24 cellular contexts compared by ENCODE assay signal in the genomic region with DNA sequence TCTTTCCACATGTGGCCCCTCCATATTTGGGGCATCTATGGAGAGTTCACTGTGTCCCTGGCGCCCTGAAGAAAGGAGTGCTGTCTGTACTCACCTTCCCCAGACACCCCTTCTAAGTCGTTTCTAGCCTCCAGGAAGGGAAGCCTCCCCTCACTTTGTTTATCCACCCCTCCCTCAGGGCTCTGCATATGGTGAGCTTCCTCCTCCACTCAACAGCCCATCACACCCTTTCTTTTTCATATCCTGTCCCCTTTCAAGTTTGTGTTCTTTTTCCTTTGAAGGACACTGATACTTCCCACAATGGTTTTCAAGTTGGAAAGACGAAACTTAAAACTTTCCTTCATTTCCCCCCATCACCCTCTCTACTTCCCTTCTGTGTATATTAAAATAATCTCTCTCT.
"Had no signal": no experiment of that assay in that cellular context is flagged by ENCODE, and none has a peak within 500 bp of the region (broad histone marks: within the 10 kb centered on the region; RNA-seq: fewer than 3 reads in every experiment).

No MANE protein-coding gene starts in this region.

- H3K9me2 ChIP-seq: SK-N-SH had no signal

- H3K27ac ChIP-seq: ascending aorta, body of pancreas, Peyer's patch, RWPE1, SJCRH30, VCaP had no signal

- H3K9me3 ChIP-seq: ascending aorta, body of pancreas, Peyer's patch, SJCRH30, SK-N-SH had no signal

- H3K27me3 ChIP-seq: ascending aorta, Peyer's patch had no signal

- H3K9ac ChIP-seq: SK-N-SH had no signal

- DNase-seq: activated CD4-positive, alpha-beta T cell treated with anti-CD3 and anti-CD28 coated beads for 4 hours; activated CD8-positive, alpha-beta memory T cell treated with anti-CD3 and anti-CD28 coated beads, Interleukin-2, amount 50 U/mL, for 48 hours; activated CD8-positive, alpha-beta T cell treated with anti-CD3 and anti-CD28 coated beads for 36 hours; activated naive CD4-positive, alpha-beta T cell; activated T-cell treated with anti-CD3 and anti-CD28 coated beads, Interleukin-2, amount 50 U/mL, for 1 hour; amniotic stem cell; body of pancreas; MM.1S; NCI-H1105; NCI-H1436 treated with DMSO at 0.1 percent for 48 hours; NCI-H187; NCI-H2081; NCI-H2171; NCI-H226; NCI-H526; NCI-H82; Peyer's patch; Right ventricle myocardium superior; SJCRH30; SK-N-SH; T-helper 1 cell had no signal

- H3K4me1 ChIP-seq: ascending aorta, body of pancreas, Peyer's patch, SJCRH30 had no signal

- H3K4me2 ChIP-seq: SK-N-SH had no signal

- H3K36me3 ChIP-seq: ascending aorta, Peyer's patch, SJCRH30 had no signal

- H3K4me3 ChIP-seq: ascending aorta, body of pancreas, Peyer's patch, SJCRH30 had no signal
